In genomic region chr2:175999283-175999819, GRCh38 we compare ENCODE assay signal across 3 cellular contexts.
TF ChIP-seq lines count a peak whose summit lies in the region.

No MANE protein-coding gene starts in this region.

TF ChIP-seq in GM12878, 131 proteins besides CTCF, POLR2A, EP300 and RAD21:
- no peak for TF ChIP-seq MYC (IDR thresholded peaks at IDR 0.05; ENCODE audit: insufficient read depth, insufficient read length, insufficient replicate concordance, low read length, severe bottlenecking)
- TF ChIP-seq KDM1A (IDR thresholded peaks at IDR 0.05; ENCODE audit: borderline replicate concordance) = no peak
- TF ChIP-seq GABPA (IDR thresholded peaks at IDR 0.05; ENCODE audit: low read depth) = no peak
- no peak for TF ChIP-seq CBX5 (IDR thresholded peaks at IDR 0.05; ENCODE audit: low read depth)
- TF ChIP-seq SREBF1 (IDR thresholded peaks at IDR 0.05; ENCODE audit: low read length) = no peak

TF ChIP-seq in HepG2, 621 proteins besides CTCF, POLR2A, EP300 and RAD21:
- TF ChIP-seq PHF5A (CRISPR knock-in tag; IDR thresholded peaks at IDR 0.05; ENCODE audit: low read depth, unreplicated experiment) (no peak), FOXP1 (IDR thresholded peaks at IDR 0.05) (no peak), FOXP1 (CRISPR knock-in tag; IDR thresholded peaks at IDR 0.05) (peak; percentile 12; the same call in 1 of the 2 replicates), ATF6 (CRISPR knock-in tag; conservative IDR thresholded peaks at IDR 0.05) (no peak), CEBPG (CRISPR knock-in tag; IDR thresholded peaks at IDR 0.05) (peak; percentile 57), CEBPB (IDR thresholded peaks at IDR 0.05; ENCODE audit: borderline replicate concordance, low read depth, low read length) (peak; percentile 89)
- TF ChIP-seq, protein P1, sequence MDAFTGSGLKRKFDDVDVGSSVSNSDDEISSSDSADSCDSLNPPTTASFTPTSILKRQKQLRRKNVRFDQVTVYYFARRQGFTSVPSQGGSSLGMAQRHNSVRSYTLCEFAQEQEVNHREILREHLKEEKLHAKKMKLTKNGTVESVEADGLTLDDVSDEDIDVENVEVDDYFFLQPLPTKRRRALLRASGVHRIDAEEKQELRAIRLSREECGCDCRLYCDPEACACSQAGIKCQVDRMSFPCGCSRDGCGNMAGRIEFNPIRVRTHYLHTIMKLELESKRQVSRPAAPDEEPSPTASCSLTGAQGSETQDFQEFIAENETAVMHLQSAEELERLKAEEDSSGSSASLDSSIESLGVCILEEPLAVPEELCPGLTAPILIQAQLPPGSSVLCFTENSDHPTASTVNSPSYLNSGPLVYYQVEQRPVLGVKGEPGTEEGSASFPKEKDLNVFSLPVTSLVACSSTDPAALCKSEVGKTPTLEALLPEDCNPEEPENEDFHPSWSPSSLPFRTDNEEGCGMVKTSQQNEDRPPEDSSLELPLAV (CRISPR knock-in tag; conservative IDR thresholded peaks at IDR 0.05; ENCODE audit: low read depth) = no peak

TF ChIP-seq in SK-N-SH treated with all-trans-retinoic acid at 6 μM for 48 hours, 23 proteins besides CTCF, POLR2A, EP300 and RAD21:
- no peak for TF ChIP-seq RARB (CRISPR knock-in tag; IDR thresholded peaks at IDR 0.05)
- TF ChIP-seq, protein P2, sequence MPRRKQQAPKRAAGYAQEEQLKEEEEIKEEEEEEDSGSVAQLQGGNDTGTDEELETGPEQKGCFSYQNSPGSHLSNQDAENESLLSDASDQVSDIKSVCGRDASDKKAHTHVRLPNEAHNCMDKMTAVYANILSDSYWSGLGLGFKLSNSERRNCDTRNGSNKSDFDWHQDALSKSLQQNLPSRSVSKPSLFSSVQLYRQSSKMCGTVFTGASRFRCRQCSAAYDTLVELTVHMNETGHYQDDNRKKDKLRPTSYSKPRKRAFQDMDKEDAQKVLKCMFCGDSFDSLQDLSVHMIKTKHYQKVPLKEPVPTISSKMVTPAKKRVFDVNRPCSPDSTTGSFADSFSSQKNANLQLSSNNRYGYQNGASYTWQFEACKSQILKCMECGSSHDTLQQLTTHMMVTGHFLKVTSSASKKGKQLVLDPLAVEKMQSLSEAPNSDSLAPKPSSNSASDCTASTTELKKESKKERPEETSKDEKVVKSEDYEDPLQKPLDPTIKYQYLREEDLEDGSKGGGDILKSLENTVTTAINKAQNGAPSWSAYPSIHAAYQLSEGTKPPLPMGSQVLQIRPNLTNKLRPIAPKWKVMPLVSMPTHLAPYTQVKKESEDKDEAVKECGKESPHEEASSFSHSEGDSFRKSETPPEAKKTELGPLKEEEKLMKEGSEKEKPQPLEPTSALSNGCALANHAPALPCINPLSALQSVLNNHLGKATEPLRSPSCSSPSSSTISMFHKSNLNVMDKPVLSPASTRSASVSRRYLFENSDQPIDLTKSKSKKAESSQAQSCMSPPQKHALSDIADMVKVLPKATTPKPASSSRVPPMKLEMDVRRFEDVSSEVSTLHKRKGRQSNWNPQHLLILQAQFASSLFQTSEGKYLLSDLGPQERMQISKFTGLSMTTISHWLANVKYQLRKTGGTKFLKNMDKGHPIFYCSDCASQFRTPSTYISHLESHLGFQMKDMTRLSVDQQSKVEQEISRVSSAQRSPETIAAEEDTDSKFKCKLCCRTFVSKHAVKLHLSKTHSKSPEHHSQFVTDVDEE (CRISPR knock-in tag; IDR thresholded peaks at IDR 0.05) = no peak
- no peak for TF ChIP-seq GLIS3 (CRISPR knock-in tag; IDR thresholded peaks at IDR 0.05)
- TF ChIP-seq ESRRG (CRISPR knock-in tag; IDR thresholded peaks at IDR 0.05) = no peak
- TF ChIP-seq, protein P3, sequence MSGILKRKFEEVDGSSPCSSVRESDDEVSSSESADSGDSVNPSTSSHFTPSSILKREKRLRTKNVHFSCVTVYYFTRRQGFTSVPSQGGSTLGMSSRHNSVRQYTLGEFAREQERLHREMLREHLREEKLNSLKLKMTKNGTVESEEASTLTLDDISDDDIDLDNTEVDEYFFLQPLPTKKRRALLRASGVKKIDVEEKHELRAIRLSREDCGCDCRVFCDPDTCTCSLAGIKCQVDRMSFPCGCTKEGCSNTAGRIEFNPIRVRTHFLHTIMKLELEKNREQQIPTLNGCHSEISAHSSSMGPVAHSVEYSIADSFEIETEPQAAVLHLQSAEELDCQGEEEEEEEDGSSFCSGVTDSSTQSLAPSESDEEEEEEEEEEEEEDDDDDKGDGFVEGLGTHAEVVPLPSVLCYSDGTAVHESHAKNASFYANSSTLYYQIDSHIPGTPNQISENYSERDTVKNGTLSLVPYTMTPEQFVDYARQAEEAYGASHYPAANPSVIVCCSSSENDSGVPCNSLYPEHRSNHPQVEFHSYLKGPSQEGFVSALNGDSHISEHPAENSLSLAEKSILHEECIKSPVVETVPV (CRISPR knock-in tag; IDR thresholded peaks at IDR 0.05) = no peak
- no peak for TF ChIP-seq OSR1 (CRISPR knock-in tag; IDR thresholded peaks at IDR 0.05)
- TF ChIP-seq CREB5 (CRISPR knock-in tag; IDR thresholded peaks at IDR 0.05; ENCODE audit: low read depth) = no peak
